In genomic region chr13:105466376-105466775, GRCh38 we compare ENCODE assay signal across 29 cellular contexts. TPM values are rescaled to one million over a fixed set of nuclear protein-coding genes. Genes with fewer than 3 reads are reported as not detected.
"Had no signal": no experiment of that assay in that cellular context is flagged by ENCODE, and none has a peak within 500 bp of the region (broad histone marks: within the 10 kb centered on the region; RNA-seq: fewer than 3 reads in every experiment).

No MANE protein-coding gene starts in this region.

- H3K36me3 ChIP-seq: heart left ventricle, lower lobe of right lung, stomach, suprapubic skin, tibial nerve had no signal

- H3K27ac Mint-ChIP-seq: activated B cell treated with CpG ODN at 0.5 μM for 24 hours; activated CD4-positive, alpha-beta T cell treated with anti-CD3 and anti-CD28 coated beads for 36 hours; activated naive CD4-positive, alpha-beta T cell treated with anti-CD3 and anti-CD28 coated beads for 36 hours; activated naive CD8-positive, alpha-beta T cell treated with anti-CD3 and anti-CD28 coated beads, Interleukin-2, amount 10 ng/mL, durations not matched to agents 7 days and 5 days; naive thymus-derived CD4-positive, alpha-beta T cell; stimulated activated effector memory CD8-positive, alpha-beta T cell treated with anti-CD3 and anti-CD28 coated beads, Interleukin-12 subunit alpha, Interleukin-12 subunit beta, amount 100 ng/mL, for 72 hours had no signal

- H3K4me3 ChIP-seq: coronary artery, heart left ventricle, lower lobe of right lung, stomach, suprapubic skin, tibial nerve had no signal

- H3K4me1 ChIP-seq: heart left ventricle, lower lobe of right lung, suprapubic skin, tibial nerve had no signal

- H3K9me3 ChIP-seq: heart left ventricle, lower lobe of right lung, stomach, suprapubic skin, tibial nerve had no signal

- H3K27ac ChIP-seq: coronary artery, heart left ventricle, lower lobe of right lung, stomach, suprapubic skin, tibial nerve had no signal

- H3K9me3 Mint-ChIP-seq: activated naive CD4-positive, alpha-beta T cell treated with anti-CD3 and anti-CD28 coated beads for 36 hours; activated naive CD8-positive, alpha-beta T cell treated with anti-CD3 and anti-CD28 coated beads, Interleukin-2, amount 10 ng/mL, durations not matched to agents 7 days and 5 days; activated T-cell treated with anti-CD3 and anti-CD28 coated beads, Interleukin-2, amount 50 U/mL, for 4 hours; neural crest cell had no signal

- H3K27me3 ChIP-seq: heart left ventricle, stomach, suprapubic skin, tibial nerve had no signal

- H3K27me3 Mint-ChIP-seq: activated B cell treated with CpG ODN at 0.5 μM for 24 hours; activated CD4-positive, alpha-beta T cell treated with anti-CD3 and anti-CD28 coated beads for 36 hours; activated naive CD8-positive, alpha-beta T cell treated with anti-CD3 and anti-CD28 coated beads, Interleukin-2, amount 10 ng/mL, durations not matched to agents 7 days and 5 days; naive thymus-derived CD4-positive, alpha-beta T cell had no signal

- H3K4me1 Mint-ChIP-seq: activated B cell treated with CpG ODN at 0.5 μM for 24 hours; activated CD4-positive, alpha-beta T cell treated with anti-CD3 and anti-CD28 coated beads for 36 hours; activated naive CD8-positive, alpha-beta T cell treated with anti-CD3 and anti-CD28 coated beads, Interleukin-2, amount 10 ng/mL, durations not matched to agents 7 days and 5 days; naive thymus-derived CD4-positive, alpha-beta T cell; stimulated activated effector memory CD8-positive, alpha-beta T cell treated with anti-CD3 and anti-CD28 coated beads, Interleukin-12 subunit alpha, Interleukin-12 subunit beta, amount 100 ng/mL, for 72 hours had no signal

- H3K4me3 Mint-ChIP-seq: activated B cell treated with CpG ODN at 0.5 μM for 24 hours; activated CD4-positive, alpha-beta T cell treated with anti-CD3 and anti-CD28 coated beads for 36 hours; activated naive CD4-positive, alpha-beta T cell treated with anti-CD3 and anti-CD28 coated beads for 36 hours; activated naive CD8-positive, alpha-beta T cell treated with anti-CD3 and anti-CD28 coated beads, Interleukin-2, amount 10 ng/mL, durations not matched to agents 7 days and 5 days; activated T-cell treated with anti-CD3 and anti-CD28 coated beads, Interleukin-2, amount 50 U/mL, for 4 hours; naive thymus-derived CD4-positive, alpha-beta T cell; neural crest cell; stimulated activated effector memory CD8-positive, alpha-beta T cell treated with anti-CD3 and anti-CD28 coated beads, Interleukin-12 subunit alpha, Interleukin-12 subunit beta, amount 100 ng/mL, for 72 hours had no signal

- H3K36me3 Mint-ChIP-seq: activated naive CD8-positive, alpha-beta T cell treated with anti-CD3 and anti-CD28 coated beads, Interleukin-2, amount 10 ng/mL, durations not matched to agents 7 days and 5 days; naive thymus-derived CD4-positive, alpha-beta T cell; stimulated activated effector memory CD8-positive, alpha-beta T cell treated with anti-CD3 and anti-CD28 coated beads, Interleukin-12 subunit alpha, Interleukin-12 subunit beta, amount 100 ng/mL, for 72 hours had no signal

- ATAC-seq: activated CD4-positive, alpha-beta T cell treated with anti-CD3 and anti-CD28 coated beads for 36 hours; activated T-cell treated with anti-CD3 and anti-CD28 coated beads, Interleukin-2, amount 50 U/mL, for 4 hours; heart left ventricle; left lobe of liver; lower lobe of right lung; naive thymus-derived CD4-positive, alpha-beta T cell; sciatic nerve; stimulated activated effector memory CD8-positive, alpha-beta T cell treated with anti-CD3 and anti-CD28 coated beads, Interleukin-12 subunit alpha, Interleukin-12 subunit beta, amount 100 ng/mL, for 72 hours had no signal

- DNase-seq: activated B cell treated with CpG ODN at 0.5 μM for 24 hours; activated CD4-positive, alpha-beta T cell treated with anti-CD3 and anti-CD28 coated beads for 36 hours; activated CD4-positive, alpha-beta T cell treated with anti-CD3 and anti-CD28 coated beads, Interleukin-2, amount 50 U/mL, for 4 hours; activated CD8-positive, alpha-beta memory T cell treated with anti-CD3 and anti-CD28 coated beads for 24 hours; activated CD8-positive, alpha-beta memory T cell treated with anti-CD3 and anti-CD28 coated beads, Interleukin-2, amount 50 U/mL, for 4 hours; activated naive CD4-positive, alpha-beta T cell treated with anti-CD3 and anti-CD28 coated beads for 36 hours; activated naive CD8-positive, alpha-beta T cell treated with anti-CD3 and anti-CD28 coated beads, Interleukin-2, amount 10 ng/mL, durations not matched to agents 7 days and 5 days; activated T-cell treated with anti-CD3 and anti-CD28 coated beads, Interleukin-2, amount 50 U/mL, for 4 hours; amniotic stem cell; cerebellar nuclear complex; heart left ventricle; lower lobe of right lung; naive thymus-derived CD4-positive, alpha-beta T cell; small intestine; stimulated activated CD4-positive, alpha-beta T cell treated with anti-CD3 and anti-CD28 coated beads, Interleukin-2, amount 100 ng/mL, for 24 hours; stomach had no signal

RNA-seq across cellular contexts. Expression of gene DAOA, which starts 0.5 kb away (rescaled TPM):
- total RNA-seq: activated B cell treated with CpG ODN at 0.5 μM for 24 hours; activated CD4-positive, alpha-beta T cell treated with anti-CD3 and anti-CD28 coated beads for 36 hours; activated naive CD4-positive, alpha-beta T cell treated with anti-CD3 and anti-CD28 coated beads for 36 hours; activated naive CD8-positive, alpha-beta T cell treated with anti-CD3 and anti-CD28 coated beads, Interleukin-2, amount 10 ng/mL, durations not matched to agents 7 days and 5 days; activated T-cell treated with anti-CD3 and anti-CD28 coated beads, Interleukin-2, amount 50 U/mL, for 4 hours; epithelial cell of proximal tubule; fibroblast of villous mesenchyme; heart left ventricle; kidney epithelial cell; left lobe of liver; lower lobe of right lung; naive thymus-derived CD4-positive, alpha-beta T cell; neural crest cell; osteoblast; posterior vena cava; renal cortical epithelial cell; sciatic nerve; stomach; suprapubic skin; tibial nerve had no signal
- polyA plus RNA-seq: heart left ventricle; naive thymus-derived CD4-positive, alpha-beta T cell; small intestine; stomach had no signal
